Comparison of ENCODE assay signal across 8 cellular contexts in the genomic region with DNA sequence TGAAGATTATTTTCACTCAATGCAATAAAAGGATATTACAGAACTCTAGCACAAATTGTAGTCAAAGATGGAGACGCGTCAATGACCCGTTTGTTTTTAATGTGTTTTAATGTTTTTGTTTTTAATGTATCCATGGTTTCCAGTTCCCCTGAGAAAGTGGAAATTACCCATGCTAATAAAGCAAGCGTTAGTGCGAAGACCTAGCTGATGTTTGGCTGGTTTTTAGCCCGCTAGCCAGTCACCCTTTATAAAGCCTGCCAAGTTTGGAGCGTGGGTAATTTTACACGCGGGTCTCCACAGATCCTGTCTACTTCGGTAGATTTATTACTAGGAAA. TPM values are rescaled to one million over a fixed set of nuclear protein-coding genes. Genes with fewer than 3 reads are reported as not detected.
DNase-seq lines count a peak whose midpoint lies in the region; ATAC-seq and TF ChIP-seq lines count a peak whose summit lies in the region.

No MANE protein-coding gene starts in this region.

- no peaks in the 10 kb centered on the region for H3K9me2 ChIP-seq in hepatocyte (replicated peaks; ENCODE audit: insufficient read depth)

- no peak for DNase-seq in DND-41
- DNase-seq in activated naive CD8-positive, alpha-beta T cell treated with anti-CD3 and anti-CD28 coated beads, Interleukin-2, amount 10 ng/mL, durations not matched to agents 7 days and 5 days = no peak
- no peak for DNase-seq in hepatocyte (ENCODE audit: low spot score)
- no peak for DNase-seq in stimulated activated naive CD4-positive, alpha-beta T cell (lab: John Stamatoyannopoulos, UW)
- DNase-seq in activated CD4-positive, alpha-beta T cell treated with anti-CD3 and anti-CD28 coated beads, Interleukin-2, amount 50 U/mL, for 1 hour = no peak

- no peaks in the 10 kb centered on the region for H3K36me3 Mint-ChIP-seq in activated naive CD8-positive, alpha-beta T cell treated with anti-CD3 and anti-CD28 coated beads, Interleukin-2, amount 10 ng/mL, durations not matched to agents 7 days and 5 days

- POLR2A ChIA-PET in activated naive CD8-positive, alpha-beta T cell treated with anti-CD3 and anti-CD28 coated beads, Interleukin-2, amount 10 ng/mL, durations not matched to agents 7 days and 5 days (lab: Charles Lee) = interaction anchor here (2.9 kb wide), 1 partner anchor 58 kb away, joined by 13 read pairs; a partner anchor contains a TSS

- peaks cover 2% of the 10 kb centered on the region for H3K27me3 Mint-ChIP-seq in activated naive CD8-positive, alpha-beta T cell treated with anti-CD3 and anti-CD28 coated beads, Interleukin-2, amount 10 ng/mL, durations not matched to agents 7 days and 5 days

- peaks cover 13% of the 10 kb centered on the region for H4K20me1 ChIP-seq in DND-41 (ENCODE audit: insufficient read depth, low read length)
- no peaks in the 10 kb centered on the region for H4K20me1 ChIP-seq in KMS-11 (ENCODE audit: insufficient read depth)
- peaks cover 11% of the 10 kb centered on the region for H4K20me1 ChIP-seq in hepatocyte (ENCODE audit: insufficient read depth, poor library complexity, severe bottlenecking)

- peaks cover 25% of the 10 kb centered on the region for H3K79me2 ChIP-seq in DND-41 (ENCODE audit: insufficient read depth, low read length)
- H3K79me2 ChIP-seq in KMS-11 (ENCODE audit: insufficient read depth, low read depth) = peaks cover 21% of the 10 kb centered on the region
- peaks cover 34% of the 10 kb centered on the region for H3K79me2 ChIP-seq in hepatocyte

- WGBS in hepatocyte (ENCODE audit: low lambda C conversion rate, missing lambda C conversion rate) = 5% methylated on average over 10 of the region's 10 CpGs

- peak overlapping the region; percentile 61 for H3K4me2 ChIP-seq in DND-41 (ENCODE audit: insufficient read depth, low read length)
- H3K4me2 ChIP-seq in KMS-11 = peak overlapping the region; percentile 98
- peak overlapping the region; percentile 75 for H3K4me2 ChIP-seq in hepatocyte

- H2AFZ ChIP-seq in DND-41 (ENCODE audit: low read depth, low read length) (peak overlapping the region; percentile 89), KMS-11 (ENCODE audit: low read depth) (peak overlapping the region; percentile 91), hepatocyte (peak overlapping the region; percentile 54)

- no peaks in the 10 kb centered on the region for H3K9me3 Mint-ChIP-seq in activated naive CD8-positive, alpha-beta T cell treated with anti-CD3 and anti-CD28 coated beads, Interleukin-2, amount 10 ng/mL, durations not matched to agents 7 days and 5 days

- TF ChIP-seq CTCF in DND-41 (IDR thresholded peaks at IDR 0.05; ENCODE audit: borderline replicate concordance, extremely low read depth, low read length, poor library complexity, severe bottlenecking) (no peak), KMS-11 (conservative IDR thresholded peaks at IDR 0.05; ENCODE audit: low read depth, low read length) (no peak), hepatocyte (IDR thresholded peaks at IDR 0.05; ENCODE audit: poor library complexity) (no peak)

- peak overlapping the region; percentile 100 for H3K27ac Mint-ChIP-seq in activated naive CD8-positive, alpha-beta T cell treated with anti-CD3 and anti-CD28 coated beads, Interleukin-2, amount 10 ng/mL, durations not matched to agents 7 days and 5 days

- H3K27ac ChIP-seq in DND-41 (ENCODE audit: low read length) (peak overlapping the region; percentile 79), KMS-11 (peak overlapping the region; percentile 76), hepatocyte (peak overlapping the region; percentile 97), skeletal muscle tissue (ENCODE audit: low read depth, low read length) (peak overlapping the region; percentile 94)

- peaks cover 30% of the 10 kb centered on the region for H3K4me1 ChIP-seq in DND-41 (ENCODE audit: insufficient read depth, low read length)
- H3K4me1 ChIP-seq in KMS-11 (ENCODE audit: low read depth, poor library complexity, severe bottlenecking) = peaks cover 15% of the 10 kb centered on the region
- no peaks in the 10 kb centered on the region for H3K4me1 ChIP-seq in hepatocyte (ENCODE audit: insufficient read depth)
- peaks cover 17 to 25% (median 18%) of the 10 kb centered on the region in 3 donors for H3K4me1 ChIP-seq in skeletal muscle tissue (ENCODE audit: control insufficient read depth in 3 of 3, insufficient read depth in 3 of 3, low read length in 3 of 3)

- peak overlapping the region; percentile 100 for H3K4me3 Mint-ChIP-seq in activated naive CD8-positive, alpha-beta T cell treated with anti-CD3 and anti-CD28 coated beads, Interleukin-2, amount 10 ng/mL, durations not matched to agents 7 days and 5 days

- H3K27me3 ChIP-seq in DND-41 (ENCODE audit: insufficient read depth, low read length, poor library complexity) (no peaks in the 10 kb centered on the region), KMS-11 (ENCODE audit: insufficient read depth, low read depth) (no peaks in the 10 kb centered on the region), hepatocyte (no peaks in the 10 kb centered on the region), skeletal muscle tissue (ENCODE audit: control insufficient read depth in 3 of 3, insufficient read depth in 3 of 3, low read length in 3 of 3) (no peaks in the 10 kb centered on the region)

- H3K36me3 ChIP-seq in DND-41 (ENCODE audit: insufficient read depth, low read length) (no peaks in the 10 kb centered on the region; the same call in 1 of the 2 replicates), KMS-11 (ENCODE audit: insufficient read depth) (no peaks in the 10 kb centered on the region), hepatocyte (replicated peaks; ENCODE audit: insufficient read depth, low read depth) (no peaks in the 10 kb centered on the region), skeletal muscle tissue (ENCODE audit: control insufficient read depth in 3 of 3, insufficient read depth in 3 of 3, low read length in 3 of 3) (no peaks in the 10 kb centered on the region)

- ATAC-seq in DND-41 (ENCODE audit: insufficient read depth, low read depth) = peak; percentile 27
- peak; percentile 32 for ATAC-seq in GM21528 (IDR thresholded peaks at IDR 0.05; ENCODE audit: low FRiP score, unreplicated experiment)
- ATAC-seq in activated naive CD8-positive, alpha-beta T cell treated with anti-CD3 and anti-CD28 coated beads, Interleukin-2, amount 10 ng/mL, durations not matched to agents 7 days and 5 days (ENCODE audit: low read depth) = peak; percentile 15

- H3K4me1 Mint-ChIP-seq in activated naive CD8-positive, alpha-beta T cell treated with anti-CD3 and anti-CD28 coated beads, Interleukin-2, amount 10 ng/mL, durations not matched to agents 7 days and 5 days = peaks cover 11% of the 10 kb centered on the region

- H3K4me3 ChIP-seq in DND-41 (ENCODE audit: low read depth in 1 of 2, low read length in 2 of 2) (peak overlapping the region; percentile 48 to 62), KMS-11 (IDR thresholded peaks at IDR 0.05; ENCODE audit: insufficient read depth, low read depth, low read length) (no peak overlapping the region), hepatocyte (peak overlapping the region; percentile 91), skeletal muscle tissue (ENCODE audit: low read length in 3 of 3) (peak overlapping the region; percentile 94 to 99 (median 95))

- peak overlapping the region; percentile 73 for H3K9ac ChIP-seq in DND-41 (ENCODE audit: low read depth, low read length)
- H3K9ac ChIP-seq in KMS-11 = peak overlapping the region; percentile 82
- peak overlapping the region; percentile 86 to 96 (median 94) for H3K9ac ChIP-seq in skeletal muscle tissue (ENCODE audit: low read depth in 1 of 3, low read length in 3 of 3)

- no peaks in the 10 kb centered on the region for H3K9me3 ChIP-seq in DND-41 (ENCODE audit: insufficient read depth, low read length, severe bottlenecking)
- H3K9me3 ChIP-seq in hepatocyte (ENCODE audit: low read depth) = no peaks in the 10 kb centered on the region
- no peaks in the 10 kb centered on the region for H3K9me3 ChIP-seq in skeletal muscle tissue (ENCODE audit: control insufficient read depth in 3 of 3, low read length in 3 of 3)

RNA-seq across cellular contexts. Expression of a gene that starts 0.4 kb away (rescaled TPM):
- 10 to 100 TPM; 35.1 to 35.2 TPM for total RNA-seq in activated naive CD8-positive, alpha-beta T cell treated with anti-CD3 and anti-CD28 coated beads, Interleukin-2, amount 10 ng/mL, durations not matched to agents 7 days and 5 days
- 83.1 and 85.3 TPM in 2 replicates for total RNA-seq in hepatocyte
- 56.6 and 70.1 TPM in 2 replicates for polyA plus RNA-seq in hepatocyte
- 29.2 TPM for total RNA-seq in skeletal muscle tissue

RNA-seq across cellular contexts. Expression of a gene that starts 57.3 kb away (rescaled TPM):
- 10 to 100 TPM; 60.4 to 61.1 TPM for total RNA-seq in activated naive CD8-positive, alpha-beta T cell treated with anti-CD3 and anti-CD28 coated beads, Interleukin-2, amount 10 ng/mL, durations not matched to agents 7 days and 5 days
- total RNA-seq in hepatocyte (28.5 and 59.3 TPM in 2 replicates), skeletal muscle tissue (20.9 TPM)
- 45.5 and 52.7 TPM in 2 replicates for polyA plus RNA-seq in hepatocyte
